In the genomic region with DNA sequence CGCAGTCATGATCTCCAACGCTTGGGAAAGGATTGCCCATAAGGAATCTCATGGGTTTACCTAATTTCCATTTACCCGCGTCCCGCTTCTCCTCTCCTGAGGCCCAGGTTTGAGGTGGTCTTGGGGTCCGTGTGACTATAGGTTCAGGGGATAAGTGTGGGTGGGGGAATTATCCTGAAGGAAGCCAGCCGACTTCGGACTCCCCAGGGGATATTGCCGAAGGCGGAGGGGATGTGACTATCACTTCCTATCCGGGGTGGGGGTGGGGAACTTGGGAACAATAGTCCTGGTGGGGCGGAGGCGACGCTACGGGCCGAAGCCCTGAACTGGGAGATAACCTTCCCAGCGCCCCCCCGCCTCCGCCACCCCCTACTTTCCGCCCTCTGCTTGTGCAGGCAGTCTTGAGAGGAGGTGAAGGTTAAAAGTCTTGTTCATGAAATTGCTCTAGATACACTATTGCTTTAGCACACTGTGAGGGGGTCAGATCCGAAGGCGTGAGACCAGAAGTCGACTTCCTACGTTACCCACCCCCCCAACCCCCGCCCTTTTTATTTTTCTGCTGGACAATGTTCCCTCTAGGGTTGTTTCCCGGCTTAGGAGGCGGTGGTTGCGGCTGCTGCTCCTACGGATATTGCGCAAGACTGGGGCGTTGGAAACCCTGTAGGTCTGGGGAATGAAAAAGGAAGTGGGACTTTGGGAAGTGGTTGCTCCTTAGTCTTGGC, we compare ENCODE assay signal across 1 cellular context.
TF ChIP-seq lines count a peak whose summit lies in the region.

No MANE protein-coding gene starts in this region.

TF ChIP-seq in K562, 482 proteins besides CTCF, POLR2A, EP300 and RAD21 (continued from another document and continues in another):
- TF ChIP-seq, protein P1, sequence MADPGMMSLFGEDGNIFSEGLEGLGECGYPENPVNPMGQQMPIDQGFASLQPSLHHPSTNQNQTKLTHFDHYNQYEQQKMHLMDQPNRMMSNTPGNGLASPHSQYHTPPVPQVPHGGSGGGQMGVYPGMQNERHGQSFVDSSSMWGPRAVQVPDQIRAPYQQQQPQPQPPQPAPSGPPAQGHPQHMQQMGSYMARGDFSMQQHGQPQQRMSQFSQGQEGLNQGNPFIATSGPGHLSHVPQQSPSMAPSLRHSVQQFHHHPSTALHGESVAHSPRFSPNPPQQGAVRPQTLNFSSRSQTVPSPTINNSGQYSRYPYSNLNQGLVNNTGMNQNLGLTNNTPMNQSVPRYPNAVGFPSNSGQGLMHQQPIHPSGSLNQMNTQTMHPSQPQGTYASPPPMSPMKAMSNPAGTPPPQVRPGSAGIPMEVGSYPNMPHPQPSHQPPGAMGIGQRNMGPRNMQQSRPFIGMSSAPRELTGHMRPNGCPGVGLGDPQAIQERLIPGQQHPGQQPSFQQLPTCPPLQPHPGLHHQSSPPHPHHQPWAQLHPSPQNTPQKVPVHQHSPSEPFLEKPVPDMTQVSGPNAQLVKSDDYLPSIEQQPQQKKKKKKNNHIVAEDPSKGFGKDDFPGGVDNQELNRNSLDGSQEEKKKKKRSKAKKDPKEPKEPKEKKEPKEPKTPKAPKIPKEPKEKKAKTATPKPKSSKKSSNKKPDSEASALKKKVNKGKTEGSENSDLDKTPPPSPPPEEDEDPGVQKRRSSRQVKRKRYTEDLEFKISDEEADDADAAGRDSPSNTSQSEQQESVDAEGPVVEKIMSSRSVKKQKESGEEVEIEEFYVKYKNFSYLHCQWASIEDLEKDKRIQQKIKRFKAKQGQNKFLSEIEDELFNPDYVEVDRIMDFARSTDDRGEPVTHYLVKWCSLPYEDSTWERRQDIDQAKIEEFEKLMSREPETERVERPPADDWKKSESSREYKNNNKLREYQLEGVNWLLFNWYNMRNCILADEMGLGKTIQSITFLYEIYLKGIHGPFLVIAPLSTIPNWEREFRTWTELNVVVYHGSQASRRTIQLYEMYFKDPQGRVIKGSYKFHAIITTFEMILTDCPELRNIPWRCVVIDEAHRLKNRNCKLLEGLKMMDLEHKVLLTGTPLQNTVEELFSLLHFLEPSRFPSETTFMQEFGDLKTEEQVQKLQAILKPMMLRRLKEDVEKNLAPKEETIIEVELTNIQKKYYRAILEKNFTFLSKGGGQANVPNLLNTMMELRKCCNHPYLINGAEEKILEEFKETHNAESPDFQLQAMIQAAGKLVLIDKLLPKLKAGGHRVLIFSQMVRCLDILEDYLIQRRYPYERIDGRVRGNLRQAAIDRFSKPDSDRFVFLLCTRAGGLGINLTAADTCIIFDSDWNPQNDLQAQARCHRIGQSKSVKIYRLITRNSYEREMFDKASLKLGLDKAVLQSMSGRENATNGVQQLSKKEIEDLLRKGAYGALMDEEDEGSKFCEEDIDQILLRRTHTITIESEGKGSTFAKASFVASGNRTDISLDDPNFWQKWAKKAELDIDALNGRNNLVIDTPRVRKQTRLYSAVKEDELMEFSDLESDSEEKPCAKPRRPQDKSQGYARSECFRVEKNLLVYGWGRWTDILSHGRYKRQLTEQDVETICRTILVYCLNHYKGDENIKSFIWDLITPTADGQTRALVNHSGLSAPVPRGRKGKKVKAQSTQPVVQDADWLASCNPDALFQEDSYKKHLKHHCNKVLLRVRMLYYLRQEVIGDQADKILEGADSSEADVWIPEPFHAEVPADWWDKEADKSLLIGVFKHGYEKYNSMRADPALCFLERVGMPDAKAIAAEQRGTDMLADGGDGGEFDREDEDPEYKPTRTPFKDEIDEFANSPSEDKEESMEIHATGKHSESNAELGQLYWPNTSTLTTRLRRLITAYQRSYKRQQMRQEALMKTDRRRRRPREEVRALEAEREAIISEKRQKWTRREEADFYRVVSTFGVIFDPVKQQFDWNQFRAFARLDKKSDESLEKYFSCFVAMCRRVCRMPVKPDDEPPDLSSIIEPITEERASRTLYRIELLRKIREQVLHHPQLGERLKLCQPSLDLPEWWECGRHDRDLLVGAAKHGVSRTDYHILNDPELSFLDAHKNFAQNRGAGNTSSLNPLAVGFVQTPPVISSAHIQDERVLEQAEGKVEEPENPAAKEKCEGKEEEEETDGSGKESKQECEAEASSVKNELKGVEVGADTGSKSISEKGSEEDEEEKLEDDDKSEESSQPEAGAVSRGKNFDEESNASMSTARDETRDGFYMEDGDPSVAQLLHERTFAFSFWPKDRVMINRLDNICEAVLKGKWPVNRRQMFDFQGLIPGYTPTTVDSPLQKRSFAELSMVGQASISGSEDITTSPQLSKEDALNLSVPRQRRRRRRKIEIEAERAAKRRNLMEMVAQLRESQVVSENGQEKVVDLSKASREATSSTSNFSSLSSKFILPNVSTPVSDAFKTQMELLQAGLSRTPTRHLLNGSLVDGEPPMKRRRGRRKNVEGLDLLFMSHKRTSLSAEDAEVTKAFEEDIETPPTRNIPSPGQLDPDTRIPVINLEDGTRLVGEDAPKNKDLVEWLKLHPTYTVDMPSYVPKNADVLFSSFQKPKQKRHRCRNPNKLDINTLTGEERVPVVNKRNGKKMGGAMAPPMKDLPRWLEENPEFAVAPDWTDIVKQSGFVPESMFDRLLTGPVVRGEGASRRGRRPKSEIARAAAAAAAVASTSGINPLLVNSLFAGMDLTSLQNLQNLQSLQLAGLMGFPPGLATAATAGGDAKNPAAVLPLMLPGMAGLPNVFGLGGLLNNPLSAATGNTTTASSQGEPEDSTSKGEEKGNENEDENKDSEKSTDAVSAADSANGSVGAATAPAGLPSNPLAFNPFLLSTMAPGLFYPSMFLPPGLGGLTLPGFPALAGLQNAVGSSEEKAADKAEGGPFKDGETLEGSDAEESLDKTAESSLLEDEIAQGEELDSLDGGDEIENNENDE (IDR thresholded peaks at IDR 0.05; ENCODE audit: low read depth, low read length) = no peak
- TF ChIP-seq ZNF444 (CRISPR knock-in tag; IDR thresholded peaks at IDR 0.05) (no peak), ZNF3 (CRISPR knock-in tag; IDR thresholded peaks at IDR 0.05) (no peak), ZNF436 (CRISPR knock-in tag; IDR thresholded peaks at IDR 0.05) (no peak), ZBTB1 (CRISPR knock-in tag; IDR thresholded peaks at IDR 0.05; ENCODE audit: borderline replicate concordance, low read depth) (peak; percentile 76; the same call in 1 of the 2 replicates), ZFPM2 (CRISPR knock-in tag; IDR thresholded peaks at IDR 0.05) (no peak), GATAD2A (IDR thresholded peaks at IDR 0.05) (peak; percentile 82), ZNF133 (CRISPR knock-in tag; IDR thresholded peaks at IDR 0.05) (no peak), ARID2 (IDR thresholded peaks at IDR 0.05) (no peak), ZNF408 (CRISPR knock-in tag; IDR thresholded peaks at IDR 0.05; ENCODE audit: low read depth) (no peak), NFIX (CRISPR knock-in tag; IDR thresholded peaks at IDR 0.05; ENCODE audit: low read depth) (no peak), SIN3A (IDR thresholded peaks at IDR 0.05; ENCODE audit: borderline replicate concordance in 2 of 2, control insufficient read depth in 1 of 2, low read depth in 2 of 2, low read length in 2 of 2) (peak in 1 of 2 experiments; percentile 9; a peak in 1 of 4 replicates), SMARCA4 (IDR thresholded peaks at IDR 0.05) (peak; percentile 26), ZBTB7A (IDR thresholded peaks at IDR 0.05; ENCODE audit: borderline replicate concordance, control insufficient read depth, low read depth, low read length) (peak; percentile 88; the same call in 1 of the 2 replicates), NONO (IDR thresholded peaks at IDR 0.05; ENCODE audit: low read depth in 2 of 2, low read length in 1 of 2) (no peak), DIDO1 (tag; IDR thresholded peaks at IDR 0.05; ENCODE audit: low read depth) (no peak), ARNT (IDR thresholded peaks at IDR 0.05) (0 out of 4 replicates have a peak, but pooled peaks have one; percentile 13 to 20), BACH1 (tag; IDR thresholded peaks at IDR 0.05) (no peak), ZNF766 (CRISPR knock-in tag; conservative IDR thresholded peaks at IDR 0.05) (0 out of 2 replicates have a peak, but pooled peaks have one; percentile 52), CREBBP (IDR thresholded peaks at IDR 0.05; ENCODE audit: low read depth, low read length) (no peak), CSDE1 (IDR thresholded peaks at IDR 0.05) (no peak), NEUROD1 (IDR thresholded peaks at IDR 0.05; ENCODE audit: borderline replicate concordance, low read depth, low read length, partially characterized antibody) (no peak), NR2C2 (CRISPR knock-in tag; IDR thresholded peaks at IDR 0.05) (no peak), NR2C2 (tag; IDR thresholded peaks at IDR 0.05) (peak; percentile 46), KDM1A (IDR thresholded peaks at IDR 0.05) (0 out of 4 replicates have a peak, but pooled peaks of 1 of the 2 experiments have one; percentile 9), RHOXF2B (CRISPR knock-in tag; conservative IDR thresholded peaks at IDR 0.05) (no peak), NCOA6 (IDR thresholded peaks at IDR 0.05) (no peak), POLR3G (IDR thresholded peaks at IDR 0.05; ENCODE audit: extremely low read depth, insufficient read length, insufficient replicate concordance) (no peak), CBFA2T2 (conservative IDR thresholded peaks at IDR 0.05) (peak; percentile 27; the same call in 1 of the 2 replicates)
- TF ChIP-seq, protein P2, sequence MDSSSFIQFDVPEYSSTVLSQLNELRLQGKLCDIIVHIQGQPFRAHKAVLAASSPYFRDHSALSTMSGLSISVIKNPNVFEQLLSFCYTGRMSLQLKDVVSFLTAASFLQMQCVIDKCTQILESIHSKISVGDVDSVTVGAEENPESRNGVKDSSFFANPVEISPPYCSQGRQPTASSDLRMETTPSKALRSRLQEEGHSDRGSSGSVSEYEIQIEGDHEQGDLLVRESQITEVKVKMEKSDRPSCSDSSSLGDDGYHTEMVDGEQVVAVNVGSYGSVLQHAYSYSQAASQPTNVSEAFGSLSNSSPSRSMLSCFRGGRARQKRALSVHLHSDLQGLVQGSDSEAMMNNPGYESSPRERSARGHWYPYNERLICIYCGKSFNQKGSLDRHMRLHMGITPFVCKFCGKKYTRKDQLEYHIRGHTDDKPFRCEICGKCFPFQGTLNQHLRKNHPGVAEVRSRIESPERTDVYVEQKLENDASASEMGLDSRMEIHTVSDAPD (CRISPR knock-in tag; IDR thresholded peaks at IDR 0.05) = no peak
- TF ChIP-seq, protein P3, sequence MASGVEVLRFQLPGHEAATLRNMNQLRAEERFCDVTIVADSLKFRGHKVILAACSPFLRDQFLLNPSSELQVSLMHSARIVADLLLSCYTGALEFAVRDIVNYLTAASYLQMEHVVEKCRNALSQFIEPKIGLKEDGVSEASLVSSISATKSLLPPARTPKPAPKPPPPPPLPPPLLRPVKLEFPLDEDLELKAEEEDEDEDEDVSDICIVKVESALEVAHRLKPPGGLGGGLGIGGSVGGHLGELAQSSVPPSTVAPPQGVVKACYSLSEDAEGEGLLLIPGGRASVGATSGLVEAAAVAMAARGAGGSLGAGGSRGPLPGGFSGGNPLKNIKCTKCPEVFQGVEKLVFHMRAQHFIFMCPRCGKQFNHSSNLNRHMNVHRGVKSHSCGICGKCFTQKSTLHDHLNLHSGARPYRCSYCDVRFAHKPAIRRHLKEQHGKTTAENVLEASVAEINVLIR (CRISPR knock-in tag; IDR thresholded peaks at IDR 0.05) = no peak
- TF ChIP-seq, protein P4, sequence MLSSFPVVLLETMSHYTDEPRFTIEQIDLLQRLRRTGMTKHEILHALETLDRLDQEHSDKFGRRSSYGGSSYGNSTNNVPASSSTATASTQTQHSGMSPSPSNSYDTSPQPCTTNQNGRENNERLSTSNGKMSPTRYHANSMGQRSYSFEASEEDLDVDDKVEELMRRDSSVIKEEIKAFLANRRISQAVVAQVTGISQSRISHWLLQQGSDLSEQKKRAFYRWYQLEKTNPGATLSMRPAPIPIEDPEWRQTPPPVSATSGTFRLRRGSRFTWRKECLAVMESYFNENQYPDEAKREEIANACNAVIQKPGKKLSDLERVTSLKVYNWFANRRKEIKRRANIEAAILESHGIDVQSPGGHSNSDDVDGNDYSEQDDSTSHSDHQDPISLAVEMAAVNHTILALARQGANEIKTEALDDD (IDR thresholded peaks at IDR 0.05) = no peak; the same call in 1 of the 2 replicates
- TF ChIP-seq, protein P5, sequence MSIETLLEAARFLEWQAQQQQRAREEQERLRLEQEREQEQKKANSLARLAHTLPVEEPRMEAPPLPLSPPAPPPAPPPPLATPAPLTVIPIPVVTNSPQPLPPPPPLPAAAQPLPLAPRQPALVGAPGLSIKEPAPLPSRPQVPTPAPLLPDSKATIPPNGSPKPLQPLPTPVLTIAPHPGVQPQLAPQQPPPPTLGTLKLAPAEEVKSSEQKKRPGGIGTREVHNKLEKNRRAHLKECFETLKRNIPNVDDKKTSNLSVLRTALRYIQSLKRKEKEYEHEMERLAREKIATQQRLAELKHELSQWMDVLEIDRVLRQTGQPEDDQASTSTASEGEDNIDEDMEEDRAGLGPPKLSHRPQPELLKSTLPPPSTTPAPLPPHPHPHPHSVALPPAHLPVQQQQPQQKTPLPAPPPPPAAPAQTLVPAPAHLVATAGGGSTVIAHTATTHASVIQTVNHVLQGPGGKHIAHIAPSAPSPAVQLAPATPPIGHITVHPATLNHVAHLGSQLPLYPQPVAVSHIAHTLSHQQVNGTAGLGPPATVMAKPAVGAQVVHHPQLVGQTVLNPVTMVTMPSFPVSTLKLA (conservative IDR thresholded peaks at IDR 0.05) = peak; percentile 15 to 42; a peak in 2 of 4 replicates
- TF ChIP-seq, protein P6, sequence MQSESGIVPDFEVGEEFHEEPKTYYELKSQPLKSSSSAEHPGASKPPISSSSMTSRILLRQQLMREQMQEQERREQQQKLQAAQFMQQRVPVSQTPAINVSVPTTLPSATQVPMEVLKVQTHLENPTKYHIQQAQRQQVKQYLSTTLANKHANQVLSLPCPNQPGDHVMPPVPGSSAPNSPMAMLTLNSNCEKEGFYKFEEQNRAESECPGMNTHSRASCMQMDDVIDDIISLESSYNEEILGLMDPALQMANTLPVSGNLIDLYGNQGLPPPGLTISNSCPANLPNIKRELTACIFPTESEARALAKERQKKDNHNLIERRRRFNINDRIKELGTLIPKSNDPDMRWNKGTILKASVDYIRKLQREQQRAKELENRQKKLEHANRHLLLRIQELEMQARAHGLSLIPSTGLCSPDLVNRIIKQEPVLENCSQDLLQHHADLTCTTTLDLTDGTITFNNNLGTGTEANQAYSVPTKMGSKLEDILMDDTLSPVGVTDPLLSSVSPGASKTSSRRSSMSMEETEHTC (IDR thresholded peaks at IDR 0.05) = no peak
- TF ChIP-seq, protein P7, sequence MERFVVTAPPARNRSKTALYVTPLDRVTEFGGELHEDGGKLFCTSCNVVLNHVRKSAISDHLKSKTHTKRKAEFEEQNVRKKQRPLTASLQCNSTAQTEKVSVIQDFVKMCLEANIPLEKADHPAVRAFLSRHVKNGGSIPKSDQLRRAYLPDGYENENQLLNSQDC (CRISPR knock-in tag; IDR thresholded peaks at IDR 0.05) = no peak
- TF ChIP-seq, protein P8, sequence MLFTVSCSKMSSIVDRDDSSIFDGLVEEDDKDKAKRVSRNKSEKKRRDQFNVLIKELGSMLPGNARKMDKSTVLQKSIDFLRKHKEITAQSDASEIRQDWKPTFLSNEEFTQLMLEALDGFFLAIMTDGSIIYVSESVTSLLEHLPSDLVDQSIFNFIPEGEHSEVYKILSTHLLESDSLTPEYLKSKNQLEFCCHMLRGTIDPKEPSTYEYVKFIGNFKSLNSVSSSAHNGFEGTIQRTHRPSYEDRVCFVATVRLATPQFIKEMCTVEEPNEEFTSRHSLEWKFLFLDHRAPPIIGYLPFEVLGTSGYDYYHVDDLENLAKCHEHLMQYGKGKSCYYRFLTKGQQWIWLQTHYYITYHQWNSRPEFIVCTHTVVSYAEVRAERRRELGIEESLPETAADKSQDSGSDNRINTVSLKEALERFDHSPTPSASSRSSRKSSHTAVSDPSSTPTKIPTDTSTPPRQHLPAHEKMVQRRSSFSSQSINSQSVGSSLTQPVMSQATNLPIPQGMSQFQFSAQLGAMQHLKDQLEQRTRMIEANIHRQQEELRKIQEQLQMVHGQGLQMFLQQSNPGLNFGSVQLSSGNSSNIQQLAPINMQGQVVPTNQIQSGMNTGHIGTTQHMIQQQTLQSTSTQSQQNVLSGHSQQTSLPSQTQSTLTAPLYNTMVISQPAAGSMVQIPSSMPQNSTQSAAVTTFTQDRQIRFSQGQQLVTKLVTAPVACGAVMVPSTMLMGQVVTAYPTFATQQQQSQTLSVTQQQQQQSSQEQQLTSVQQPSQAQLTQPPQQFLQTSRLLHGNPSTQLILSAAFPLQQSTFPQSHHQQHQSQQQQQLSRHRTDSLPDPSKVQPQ (CRISPR knock-in tag; IDR thresholded peaks at IDR 0.05; ENCODE audit: borderline replicate concordance) = no peak
